In the genomic region with DNA sequence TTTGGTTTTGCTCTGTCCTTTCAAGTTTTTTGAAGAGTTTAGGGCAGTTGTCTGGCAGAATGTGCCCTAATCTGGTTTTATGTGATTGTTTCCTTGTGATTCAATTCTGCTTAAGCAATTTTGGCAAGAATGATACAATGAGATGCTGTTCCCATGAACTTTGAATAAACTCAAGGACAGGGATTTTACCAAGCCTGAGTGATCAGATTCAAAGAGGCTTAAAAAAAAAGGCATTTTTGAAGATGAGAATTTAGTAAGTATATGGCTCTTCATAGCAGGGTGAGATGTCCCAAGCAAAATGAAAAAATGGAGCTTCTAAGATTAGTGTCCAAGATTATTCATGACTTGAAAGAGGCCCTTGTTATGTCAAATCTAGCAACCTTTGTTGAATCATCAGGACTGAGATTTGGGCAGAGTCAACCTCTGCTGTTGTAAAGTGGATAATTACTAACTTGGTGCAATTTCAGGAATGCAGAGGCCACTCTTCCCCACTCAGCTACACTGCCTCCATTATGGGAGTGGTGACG, we compare ENCODE assay signal across 1 cellular context.
TF ChIP-seq lines count a peak whose summit lies in the region.

No MANE protein-coding gene starts in this region.

TF ChIP-seq in SK-N-SH treated with all-trans-retinoic acid at 6 μM for 48 hours, 23 proteins besides CTCF, POLR2A, EP300 and RAD21 (continued from another document):
- TF ChIP-seq, protein P1, sequence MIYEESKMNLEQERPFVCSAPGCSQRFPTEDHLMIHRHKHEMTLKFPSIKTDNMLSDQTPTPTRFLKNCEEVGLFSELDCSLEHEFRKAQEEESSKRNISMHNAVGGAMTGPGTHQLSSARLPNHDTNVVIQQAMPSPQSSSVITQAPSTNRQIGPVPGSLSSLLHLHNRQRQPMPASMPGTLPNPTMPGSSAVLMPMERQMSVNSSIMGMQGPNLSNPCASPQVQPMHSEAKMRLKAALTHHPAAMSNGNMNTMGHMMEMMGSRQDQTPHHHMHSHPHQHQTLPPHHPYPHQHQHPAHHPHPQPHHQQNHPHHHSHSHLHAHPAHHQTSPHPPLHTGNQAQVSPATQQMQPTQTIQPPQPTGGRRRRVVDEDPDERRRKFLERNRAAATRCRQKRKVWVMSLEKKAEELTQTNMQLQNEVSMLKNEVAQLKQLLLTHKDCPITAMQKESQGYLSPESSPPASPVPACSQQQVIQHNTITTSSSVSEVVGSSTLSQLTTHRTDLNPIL (CRISPR knock-in tag; IDR thresholded peaks at IDR 0.05; ENCODE audit: low read depth), result peak; percentile 60; the same call in 1 of the 2 replicates
- no peak for TF ChIP-seq OSR1 (CRISPR knock-in tag; IDR thresholded peaks at IDR 0.05)
